8 cellular contexts compared by ENCODE assay signal in the genomic region with DNA sequence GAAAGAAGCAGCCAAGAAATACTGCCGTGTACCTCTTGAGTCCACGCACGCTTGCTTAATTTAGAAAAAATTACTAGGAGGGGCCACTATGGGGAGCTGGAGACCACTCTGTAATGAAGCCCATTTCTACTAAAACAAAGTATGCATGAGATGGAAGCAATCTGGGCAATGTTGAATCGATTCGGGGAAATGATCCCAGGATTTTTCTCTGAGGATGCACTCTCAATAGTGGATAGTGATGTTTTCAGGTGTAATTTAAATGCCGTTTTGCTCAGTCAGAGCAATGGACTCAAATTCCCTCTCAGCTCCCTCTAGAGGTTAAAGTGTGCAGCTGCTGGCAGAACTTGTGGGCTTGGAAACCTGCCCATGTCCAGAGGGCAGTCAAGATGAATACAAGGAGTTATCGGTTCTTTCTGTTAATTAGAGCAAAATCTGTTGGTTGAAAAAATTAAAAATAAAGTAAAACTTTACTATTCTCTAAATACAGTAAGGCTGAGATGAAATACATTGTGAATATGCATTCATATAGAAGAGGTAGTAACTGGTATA.
A peak's percentile ranks its signal among the peaks of the same experiment; 100 is the strongest.
DNase-seq lines count a peak whose midpoint lies in the region; ATAC-seq and TF ChIP-seq lines count a peak whose summit lies in the region.

No MANE protein-coding gene starts in this region.

- H3K27ac Mint-ChIP-seq in activated naive CD4-positive, alpha-beta T cell treated with anti-CD3 and anti-CD28 coated beads, Interleukin-2, amount 10 ng/mL, durations not matched to agents 7 days and 5 days, result no peak overlapping the region

- no peaks in the 10 kb centered on the region for H3K27me3 Mint-ChIP-seq in activated naive CD4-positive, alpha-beta T cell treated with anti-CD3 and anti-CD28 coated beads, Interleukin-2, amount 10 ng/mL, durations not matched to agents 7 days and 5 days

- WGBS in heart right ventricle, 2 donors, result 4 to 6% methylated on average over 7 of the region's 7 CpGs

- no peak overlapping the region for H3K4me3 ChIP-seq in DND-41 (ENCODE audit: low read depth in 1 of 2, low read length in 2 of 2)
- peak overlapping the region in 4 of 10 donors; percentile 4 to 22 (median 15) for H3K4me3 ChIP-seq in heart right ventricle

- no peak overlapping the region; the same call in 1 of the 2 replicates for H2AFZ ChIP-seq in DND-41 (ENCODE audit: low read depth, low read length)

- intact Hi-C loops in heart right ventricle (cut with DNase I), result loop anchor here (1.0 to 10.0 kb wide), 11 partner anchors 56 to 209 kb away; partner anchors contain the start of gene PRSS23 (in 4 of the 10)

- no peak overlapping the region for H3K4me2 ChIP-seq in DND-41 (ENCODE audit: insufficient read depth, low read length)

- H3K9me3 ChIP-seq in DND-41 (ENCODE audit: insufficient read depth, low read length, severe bottlenecking), result no peaks in the 10 kb centered on the region
- H3K9me3 ChIP-seq in heart right ventricle, result no peaks in the 10 kb centered on the region

- H4K20me1 ChIP-seq in DND-41 (ENCODE audit: insufficient read depth, low read length), result no peaks in the 10 kb centered on the region

- TF ChIP-seq CTCF in DND-41 (IDR thresholded peaks at IDR 0.05; ENCODE audit: borderline replicate concordance, extremely low read depth, low read length, poor library complexity, severe bottlenecking) (peak; percentile 82), heart right ventricle (IDR thresholded peaks at IDR 0.05) (peak; percentile 84 to 98 (median 94))

- DNase-seq in DND-41, result peak; percentile 45
- peak; percentile 31 to 64 for DNase-seq in NCI-H524 (lab: John Stamatoyannopoulos, UW)
- peak; percentile 53 for DNase-seq in activated naive CD4-positive, alpha-beta T cell treated with anti-CD3 and anti-CD28 coated beads, Interleukin-2, amount 10 ng/mL, durations not matched to agents 7 days and 5 days
- peak; percentile 68 to 73 for DNase-seq in heart right ventricle
- DNase-seq in renal cortical epithelial cell (ENCODE audit: low read depth), result peak; percentile 82
- DNase-seq in 8988T, result no peak

- H3K27ac ChIP-seq in DND-41 (ENCODE audit: low read length), result no peak overlapping the region
- H3K27ac ChIP-seq in heart right ventricle, result peak overlapping the region in 2 of 10 donors; percentile 13 to 15

- H3K4me3 Mint-ChIP-seq in activated naive CD4-positive, alpha-beta T cell treated with anti-CD3 and anti-CD28 coated beads, Interleukin-2, amount 10 ng/mL, durations not matched to agents 7 days and 5 days, result no peak overlapping the region

- H3K79me2 ChIP-seq in DND-41 (ENCODE audit: insufficient read depth, low read length), result no peaks in the 10 kb centered on the region

- no peak overlapping the region for H3K9ac ChIP-seq in DND-41 (ENCODE audit: low read depth, low read length)

- H3K4me1 Mint-ChIP-seq in activated naive CD4-positive, alpha-beta T cell treated with anti-CD3 and anti-CD28 coated beads, Interleukin-2, amount 10 ng/mL, durations not matched to agents 7 days and 5 days, result peaks cover 2% of the 10 kb centered on the region

- no peaks in the 10 kb centered on the region for H3K9me3 Mint-ChIP-seq in activated naive CD4-positive, alpha-beta T cell treated with anti-CD3 and anti-CD28 coated beads, Interleukin-2, amount 10 ng/mL, durations not matched to agents 7 days and 5 days

- ATAC-seq in DND-41 (ENCODE audit: insufficient read depth, low read depth), result peak; percentile 83
- ATAC-seq in GM19324 (IDR thresholded peaks at IDR 0.05; ENCODE audit: low FRiP score, unreplicated experiment), result peak; percentile 88
- ATAC-seq in HG03175 (IDR thresholded peaks at IDR 0.05; ENCODE audit: unreplicated experiment), result peak; percentile 96
- peak; percentile 72 to 90 (median 86) for ATAC-seq in heart right ventricle

- CTCF ChIA-PET in activated naive CD4-positive, alpha-beta T cell treated with anti-CD3 and anti-CD28 coated beads, Interleukin-2, amount 10 ng/mL, durations not matched to agents 7 days and 5 days (lab: Charles Lee), result interaction anchor here (0.6 to 4.4 kb wide), 23 partner anchors 10 to 913 kb away, joined by 3 to 50 read pairs (median 4); partner anchors contain the start of gene PRSS23

- H3K36me3 ChIP-seq in DND-41 (ENCODE audit: insufficient read depth, low read length) (no peaks in the 10 kb centered on the region), heart right ventricle (no peaks in the 10 kb centered on the region)

- H3K36me3 Mint-ChIP-seq in activated naive CD4-positive, alpha-beta T cell treated with anti-CD3 and anti-CD28 coated beads, Interleukin-2, amount 10 ng/mL, durations not matched to agents 7 days and 5 days, result no peaks in the 10 kb centered on the region

- H3K27me3 ChIP-seq in DND-41 (ENCODE audit: insufficient read depth, low read length, poor library complexity) (no peaks in the 10 kb centered on the region), heart right ventricle (no peaks in the 10 kb centered on the region)

- no peaks in the 10 kb centered on the region for H3K4me1 ChIP-seq in DND-41 (ENCODE audit: insufficient read depth, low read length)
- H3K4me1 ChIP-seq in heart right ventricle, result peaks cover 6 to 41% (median 26%) of the 10 kb centered on the region in 9 donors
